In genomic region chr1:199753513-199753912, GRCh38 we compare ENCODE assay signal across 30 cellular contexts.
"Had no signal": no experiment of that assay in that cellular context is flagged by ENCODE, and none has a peak within 500 bp of the region (broad histone marks: within the 10 kb centered on the region; RNA-seq: fewer than 3 reads in every experiment).

No MANE protein-coding gene starts in this region.

- H3K4me1 Mint-ChIP-seq: naive B cell; naive thymus-derived CD8-positive, alpha-beta T cell; stimulated activated effector memory CD8-positive, alpha-beta T cell treated with anti-CD3 and anti-CD28 coated beads, Interleukin-12 subunit alpha, Interleukin-12 subunit beta, amount 100 ng/mL, for 72 hours; stimulated activated naive B cell treated with anti-CD40 and anti-IgM and Interleukin-4, amounts not matched to agents 10 μg/mL and 1 μg/mL and 100 μg/mL, for 72 hours had no signal

- H3K4me3 ChIP-seq: neural progenitor cell, ovary, psoas muscle, skin epidermis, suprapubic skin, testis, tibial artery, transverse colon, upper lobe of right lung, uterus had no signal

- ATAC-seq: naive thymus-derived CD8-positive, alpha-beta T cell; natural killer cell treated with Interleukin-12 subunit alpha and Interleukin-12 subunit beta and Interleukin-15 and Interleukin-18, amount 100 ng/mL, for 72 hours; psoas muscle; right cardiac atrium; sciatic nerve; stimulated activated effector memory CD8-positive, alpha-beta T cell treated with anti-CD3 and anti-CD28 coated beads, Interleukin-12 subunit alpha, Interleukin-12 subunit beta, amount 100 ng/mL, for 72 hours; stimulated activated naive B cell treated with anti-CD40 and anti-IgM and Interleukin-4, amounts not matched to agents 10 μg/mL and 1 μg/mL and 100 μg/mL, for 72 hours; upper lobe of right lung had no signal

- H3K4me3 Mint-ChIP-seq: naive B cell; naive thymus-derived CD8-positive, alpha-beta T cell; natural killer cell treated with Interleukin-12 subunit alpha and Interleukin-12 subunit beta and Interleukin-15 and Interleukin-18, amount 100 ng/mL, for 72 hours; nephron progenitor cell; neural progenitor cell; stimulated activated effector memory CD8-positive, alpha-beta T cell treated with anti-CD3 and anti-CD28 coated beads, Interleukin-12 subunit alpha, Interleukin-12 subunit beta, amount 100 ng/mL, for 72 hours; stimulated activated naive B cell treated with anti-CD40 and anti-IgM and Interleukin-4, amounts not matched to agents 10 μg/mL and 1 μg/mL and 100 μg/mL, for 72 hours; stimulated activated naive CD8-positive, alpha-beta T cell treated with anti-CD3 and anti-CD28 coated beads, Interleukin-15, Interleukin-2, amounts not matched to agents 100 ng/mL and 50 ng/mL, for 24 hours; type B pancreatic cell had no signal

- H3K27ac ChIP-seq: neural progenitor cell, ovary, parathyroid adenoma, psoas muscle, skin epidermis, suprapubic skin, testis, tibial artery, transverse colon, upper lobe of right lung, uterus had no signal

- H3K4me1 ChIP-seq: neural progenitor cell, parathyroid adenoma, psoas muscle, suprapubic skin, testis, tibial artery, transverse colon, upper lobe of right lung, uterus had no signal

- H3K36me3 Mint-ChIP-seq: naive B cell; naive thymus-derived CD8-positive, alpha-beta T cell; natural killer cell treated with Interleukin-12 subunit alpha and Interleukin-12 subunit beta and Interleukin-15 and Interleukin-18, amount 100 ng/mL, for 72 hours; neural progenitor cell; stimulated activated effector memory CD8-positive, alpha-beta T cell treated with anti-CD3 and anti-CD28 coated beads, Interleukin-12 subunit alpha, Interleukin-12 subunit beta, amount 100 ng/mL, for 72 hours; stimulated activated naive B cell treated with anti-CD40 and anti-IgM and Interleukin-4, amounts not matched to agents 10 μg/mL and 1 μg/mL and 100 μg/mL, for 72 hours; type B pancreatic cell had no signal

- H3K27ac Mint-ChIP-seq: naive B cell; naive thymus-derived CD8-positive, alpha-beta T cell; natural killer cell treated with Interleukin-12 subunit alpha and Interleukin-12 subunit beta and Interleukin-15 and Interleukin-18, amount 100 ng/mL, for 72 hours; nephron progenitor cell; neural progenitor cell; progenitor cell of endocrine pancreas; stimulated activated effector memory CD8-positive, alpha-beta T cell treated with anti-CD3 and anti-CD28 coated beads, Interleukin-12 subunit alpha, Interleukin-12 subunit beta, amount 100 ng/mL, for 72 hours; stimulated activated naive B cell treated with anti-CD40 and anti-IgM and Interleukin-4, amounts not matched to agents 10 μg/mL and 1 μg/mL and 100 μg/mL, for 72 hours; stimulated activated naive CD8-positive, alpha-beta T cell treated with anti-CD3 and anti-CD28 coated beads, Interleukin-15, Interleukin-2, amounts not matched to agents 100 ng/mL and 50 ng/mL, for 24 hours; type B pancreatic cell had no signal

- DNase-seq: naive B cell; naive thymus-derived CD8-positive, alpha-beta T cell; nephron progenitor cell; occipital lobe; ovary; posterior cingulate gyrus; psoas muscle; right cardiac atrium; stimulated activated CD4-positive, alpha-beta T cell treated with anti-CD3 and anti-CD28 coated beads, Interleukin-15, amount 100 ng/mL, for 24 hours; stimulated activated CD4-positive, alpha-beta T cell treated with anti-CD3 and anti-CD28 coated beads, Interleukin-2, amount 100 ng/mL, for 24 hours; stimulated activated CD4-positive, alpha-beta T cell treated with anti-CD3 and anti-CD28 coated beads, Interleukin-2, amount 100 ng/mL, for 48 hours; stimulated activated CD4-positive, alpha-beta T cell treated with anti-CD3 and anti-CD28 coated beads, Interleukin-4, amount 100 ng/mL, for 24 hours; stimulated activated naive B cell treated with anti-CD40 and anti-IgM and Interleukin-4, amounts not matched to agents 10 μg/mL and 1 μg/mL and 100 μg/mL, for 72 hours; stimulated activated naive CD4-positive, alpha-beta T cell treated with Interleukin-2 at 50 U/mL for 16 hours; substantia nigra; testis; tibial artery; transverse colon; upper lobe of right lung; uterus had no signal

- H3K27me3 ChIP-seq: neural progenitor cell, ovary, suprapubic skin, testis, tibial artery, transverse colon, upper lobe of right lung, uterus had no signal

- H3K9me3 ChIP-seq: ovary, psoas muscle, suprapubic skin, testis, tibial artery, transverse colon, upper lobe of right lung, uterus had no signal

- H3K36me3 ChIP-seq: neural progenitor cell, ovary, suprapubic skin, tibial artery, transverse colon, upper lobe of right lung, uterus had no signal

- H3K9me3 Mint-ChIP-seq: naive B cell; naive thymus-derived CD8-positive, alpha-beta T cell; natural killer cell treated with Interleukin-12 subunit alpha and Interleukin-12 subunit beta and Interleukin-15 and Interleukin-18, amount 100 ng/mL, for 72 hours; neural progenitor cell; stimulated activated naive B cell treated with anti-CD40 and anti-IgM and Interleukin-4, amounts not matched to agents 10 μg/mL and 1 μg/mL and 100 μg/mL, for 72 hours; stimulated activated naive CD8-positive, alpha-beta T cell treated with anti-CD3 and anti-CD28 coated beads, Interleukin-15, Interleukin-2, amounts not matched to agents 100 ng/mL and 50 ng/mL, for 24 hours had no signal
